In the genomic region with DNA sequence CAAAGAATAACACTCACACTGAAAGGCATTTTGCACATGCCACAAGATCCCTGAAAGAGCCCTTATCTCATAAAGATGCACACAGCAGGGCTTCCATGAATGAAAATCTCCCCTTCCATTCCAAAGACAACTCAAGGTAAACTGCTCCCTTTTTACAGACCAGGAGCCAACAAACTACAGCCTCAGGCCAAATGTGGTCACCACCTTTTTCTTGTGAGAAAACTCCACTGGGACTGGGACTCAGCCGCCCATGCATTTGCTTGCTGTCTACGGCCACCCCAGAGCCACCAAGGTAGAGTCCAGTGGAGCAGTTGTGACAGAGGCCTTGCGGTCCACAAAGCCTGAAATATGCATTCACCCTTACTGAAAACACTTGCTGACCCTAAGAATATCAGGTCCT, we compare ENCODE assay signal across 25 cellular contexts.
"Had no signal": no experiment of that assay in that cellular context is flagged by ENCODE, and none has a peak within 500 bp of the region (broad histone marks: within the 10 kb centered on the region; RNA-seq: fewer than 3 reads in every experiment).

No MANE protein-coding gene starts in this region.

- H3K27me3 ChIP-seq: cardiac muscle cell, dorsolateral prefrontal cortex, gastroesophageal sphincter, hepatocyte, neural progenitor cell, right atrium auricular region, suprapubic skin, tibial nerve had no signal

- H3K36me3 Mint-ChIP-seq: activated naive CD8-positive, alpha-beta T cell; brain; neural progenitor cell; stimulated activated naive B cell treated with anti-CD40 and anti-IgM and Interleukin-4, amounts not matched to agents 10 μg/mL and 1 μg/mL and 100 μg/mL, for 72 hours had no signal

- DNase-seq: activated B cell treated with CpG ODN at 0.5 μM for 24 hours; activated effector memory CD4-positive, alpha-beta T cell treated with Interleukin-2 at 50 U/mL for 16 hours; activated naive CD4-positive, alpha-beta T cell treated with Interleukin-2 at 50 U/mL for 16 hours; activated T-cell treated with anti-CD3 and anti-CD28 coated beads for 4 hours; activated T-cell treated with anti-CD3 and anti-CD28 coated beads, Interleukin-2, amount 50 U/mL, for 72 hours; aorta; dorsolateral prefrontal cortex; effector memory CD4-positive, alpha-beta T cell; erythroblast; naive thymus-derived CD8-positive, alpha-beta T cell; occipital lobe; stimulated activated CD4-positive, alpha-beta T cell treated with anti-CD3 and anti-CD28 coated beads, Interleukin-1b, Interleukin-23, amount 100 ng/mL, for 48 hours; stimulated activated naive B cell treated with anti-CD40 and anti-IgM and Interleukin-4, amounts not matched to agents 10 μg/mL and 1 μg/mL and 100 μg/mL, for 72 hours; T-helper 2 cell had no signal

- H3K4me1 Mint-ChIP-seq: activated B cell treated with CpG ODN at 0.5 μM for 24 hours; stimulated activated naive B cell treated with anti-CD40 and anti-IgM and Interleukin-4, amounts not matched to agents 10 μg/mL and 1 μg/mL and 100 μg/mL, for 72 hours had no signal

- H3K27ac ChIP-seq: cardiac muscle cell, coronary artery, dorsolateral prefrontal cortex, gastroesophageal sphincter, hepatocyte, neural progenitor cell, right atrium auricular region, suprapubic skin, tibial nerve had no signal

- H3K4me1 ChIP-seq: gastroesophageal sphincter, neural progenitor cell, right atrium auricular region, suprapubic skin, tibial nerve had no signal

- H3K27ac Mint-ChIP-seq: activated B cell treated with CpG ODN at 0.5 μM for 24 hours; activated naive CD8-positive, alpha-beta T cell; activated T-cell treated with anti-CD3 and anti-CD28 coated beads, Interleukin-2, amount 50 U/mL, for 72 hours; naive thymus-derived CD8-positive, alpha-beta T cell; neural progenitor cell; stimulated activated naive B cell treated with anti-CD40 and anti-IgM and Interleukin-4, amounts not matched to agents 10 μg/mL and 1 μg/mL and 100 μg/mL, for 72 hours had no signal

- H3K9me3 ChIP-seq: right atrium auricular region, suprapubic skin had no signal

- H3K27me3 Mint-ChIP-seq: activated B cell treated with CpG ODN at 0.5 μM for 24 hours; activated naive CD8-positive, alpha-beta T cell; brain; stimulated activated naive B cell treated with anti-CD40 and anti-IgM and Interleukin-4, amounts not matched to agents 10 μg/mL and 1 μg/mL and 100 μg/mL, for 72 hours had no signal

- H3K9ac ChIP-seq: neural progenitor cell had no signal

- H3K4me3 Mint-ChIP-seq: activated B cell treated with CpG ODN at 0.5 μM for 24 hours; activated naive CD8-positive, alpha-beta T cell; activated T-cell treated with anti-CD3 and anti-CD28 coated beads, Interleukin-2, amount 50 U/mL, for 72 hours; brain; naive thymus-derived CD8-positive, alpha-beta T cell; neural progenitor cell; stimulated activated naive B cell treated with anti-CD40 and anti-IgM and Interleukin-4, amounts not matched to agents 10 μg/mL and 1 μg/mL and 100 μg/mL, for 72 hours had no signal

- H3K36me3 ChIP-seq: cardiac muscle cell, gastroesophageal sphincter, right atrium auricular region, suprapubic skin, tibial nerve had no signal

- H3K4me3 ChIP-seq: cardiac muscle cell, coronary artery, dorsolateral prefrontal cortex, gastroesophageal sphincter, hepatocyte, neural progenitor cell, right atrium auricular region, smooth muscle cell, suprapubic skin, tibial nerve had no signal

- ATAC-seq: activated T-cell treated with anti-CD3 and anti-CD28 coated beads, Interleukin-2, amount 50 U/mL, for 72 hours; gastroesophageal sphincter; naive thymus-derived CD8-positive, alpha-beta T cell; stimulated activated naive B cell treated with anti-CD40 and anti-IgM and Interleukin-4, amounts not matched to agents 10 μg/mL and 1 μg/mL and 100 μg/mL, for 72 hours had no signal
